ENCODE assay signal across 23 cellular contexts in genomic region chr5:110335361-110336046, GRCh38.
A peak's percentile ranks its signal among the peaks of the same experiment; 100 is the strongest.
DNase-seq lines count a peak whose midpoint lies in the region; ATAC-seq and TF ChIP-seq lines count a peak whose summit lies in the region.
"Had no signal": no experiment of that assay in that cellular context is flagged by ENCODE, and none has a peak within 500 bp of the region (broad histone marks: within the 10 kb centered on the region; RNA-seq: fewer than 3 reads in every experiment).

No MANE protein-coding gene starts in this region.

- no peaks in the 10 kb centered on the region for H3K27me3 Mint-ChIP-seq in activated T-cell treated with anti-CD3 and anti-CD28 coated beads, Interleukin-2, amount 50 U/mL, for 72 hours (ENCODE audit: low read depth)
- no peaks in the 10 kb centered on the region; the same call in 1 of the 2 replicates for H3K27me3 Mint-ChIP-seq in HFFc6 (ENCODE audit: insufficient read depth)
- H3K27me3 Mint-ChIP-seq: activated CD4-positive, alpha-beta memory T cell treated with anti-CD3 and anti-CD28 coated beads, Interleukin-2, amount 10 ng/mL, durations not matched to agents 7 days and 5 days; activated naive CD8-positive, alpha-beta T cell treated with anti-CD3 and anti-CD28 coated beads, Interleukin-2, amount 50 U/mL, for 24 hours had no signal

- H3K36me3 Mint-ChIP-seq in activated T-cell treated with anti-CD3 and anti-CD28 coated beads, Interleukin-2, amount 50 U/mL, for 72 hours (ENCODE audit: insufficient read depth in 2 of 2), result no peaks in the 10 kb centered on the region
- no peaks in the 10 kb centered on the region for H3K36me3 Mint-ChIP-seq in HFFc6 (ENCODE audit: low read depth)

- ATAC-seq in activated T-cell treated with anti-CD3 and anti-CD28 coated beads, Interleukin-2, amount 50 U/mL, for 72 hours (replicated peaks in 1 of 2), result no peak
- no peak for ATAC-seq in GM21360 (IDR thresholded peaks at IDR 0.05; ENCODE audit: unreplicated experiment)
- ATAC-seq: activated naive CD8-positive, alpha-beta T cell treated with anti-CD3 and anti-CD28 coated beads, Interleukin-2, amount 50 U/mL, for 24 hours had no signal

- H3K36me3 ChIP-seq in WERI-Rb-1, result no peaks in the 10 kb centered on the region
- H3K36me3 ChIP-seq: BLaER1 treated with 17β-estradiol and CSF1 and Interleukin-3, amounts not matched to agents 10 nM and 100 nM; ovary; spleen had no signal

- H3K27me3 ChIP-seq in WERI-Rb-1 (ENCODE audit: insufficient read depth, low read depth, severe bottlenecking), result no peaks in the 10 kb centered on the region
- H3K27me3 ChIP-seq: BLaER1 treated with 17β-estradiol and CSF1 and Interleukin-3, amounts not matched to agents 10 nM and 100 nM; ovary; spleen had no signal

- TF ChIP-seq CTCF in WERI-Rb-1 (IDR thresholded peaks at IDR 0.05; ENCODE audit: low read depth, low read length) (no peak), fibroblast of pulmonary artery (IDR thresholded peaks at IDR 0.05; ENCODE audit: low read length, missing control alignments) (no peak), HFFc6 (IDR thresholded peaks at IDR 0.05) (no peak)

- no peaks in the 10 kb centered on the region for H3K9me3 ChIP-seq in WERI-Rb-1 (ENCODE audit: severe bottlenecking)
- H3K9me3 ChIP-seq: BLaER1 treated with 17β-estradiol and CSF1 and Interleukin-3, amounts not matched to agents 10 nM and 100 nM; ovary; spleen had no signal

- H3K4me1 Mint-ChIP-seq in activated T-cell treated with anti-CD3 and anti-CD28 coated beads, Interleukin-2, amount 50 U/mL, for 72 hours (ENCODE audit: low read depth), result no peaks in the 10 kb centered on the region
- H3K4me1 Mint-ChIP-seq in HFFc6 (ENCODE audit: low read depth), result no peaks in the 10 kb centered on the region
- H3K4me1 Mint-ChIP-seq: activated CD4-positive, alpha-beta memory T cell treated with anti-CD3 and anti-CD28 coated beads, Interleukin-2, amount 10 ng/mL, durations not matched to agents 7 days and 5 days; activated naive CD8-positive, alpha-beta T cell treated with anti-CD3 and anti-CD28 coated beads, Interleukin-2, amount 50 U/mL, for 24 hours had no signal

- no peak overlapping the region for H3K27ac ChIP-seq in WERI-Rb-1
- H3K27ac ChIP-seq: BLaER1 treated with 17β-estradiol and CSF1 and Interleukin-3, amounts not matched to agents 10 nM and 100 nM; ovary; PC-9; spleen; VCaP had no signal

- no peaks in the 10 kb centered on the region for H3K9me3 Mint-ChIP-seq in activated T-cell treated with anti-CD3 and anti-CD28 coated beads, Interleukin-2, amount 50 U/mL, for 72 hours
- peaks cover 49% of the 10 kb centered on the region for H3K9me3 Mint-ChIP-seq in HFFc6
- H3K9me3 Mint-ChIP-seq: activated CD4-positive, alpha-beta memory T cell treated with anti-CD3 and anti-CD28 coated beads, Interleukin-2, amount 10 ng/mL, durations not matched to agents 7 days and 5 days; activated naive CD8-positive, alpha-beta T cell treated with anti-CD3 and anti-CD28 coated beads, Interleukin-2, amount 50 U/mL, for 24 hours; activated T-helper 1 cell treated with anti-CD3 and anti-CD28 coated beads, Interleukin-12 subunit alpha, Interleukin-12 subunit beta, Interleukin-2, Interleukin-4 antibody, amounts not matched to agents 30 ng/mL and 10 ng/mL and 1 ng/mL, durations not matched to agents 14 hours and 24 hours and 36 hours had no signal

- no peak overlapping the region for H3K4me3 Mint-ChIP-seq in activated T-cell treated with anti-CD3 and anti-CD28 coated beads, Interleukin-2, amount 50 U/mL, for 72 hours
- H3K4me3 Mint-ChIP-seq in HFFc6, result no peak overlapping the region
- H3K4me3 Mint-ChIP-seq: activated CD4-positive, alpha-beta memory T cell treated with anti-CD3 and anti-CD28 coated beads, Interleukin-2, amount 10 ng/mL, durations not matched to agents 7 days and 5 days; activated naive CD8-positive, alpha-beta T cell treated with anti-CD3 and anti-CD28 coated beads, Interleukin-2, amount 50 U/mL, for 24 hours; activated T-helper 1 cell treated with anti-CD3 and anti-CD28 coated beads, Interleukin-12 subunit alpha, Interleukin-12 subunit beta, Interleukin-2, Interleukin-4 antibody, amounts not matched to agents 30 ng/mL and 10 ng/mL and 1 ng/mL, durations not matched to agents 14 hours and 24 hours and 36 hours had no signal

- H3K27ac Mint-ChIP-seq in activated T-cell treated with anti-CD3 and anti-CD28 coated beads, Interleukin-2, amount 50 U/mL, for 72 hours, result no peak overlapping the region
- no peak overlapping the region for H3K27ac Mint-ChIP-seq in HFFc6
- H3K27ac Mint-ChIP-seq: activated CD4-positive, alpha-beta memory T cell treated with anti-CD3 and anti-CD28 coated beads, Interleukin-2, amount 10 ng/mL, durations not matched to agents 7 days and 5 days; activated naive CD8-positive, alpha-beta T cell treated with anti-CD3 and anti-CD28 coated beads, Interleukin-2, amount 50 U/mL, for 24 hours; activated T-helper 1 cell treated with anti-CD3 and anti-CD28 coated beads, Interleukin-12 subunit alpha, Interleukin-12 subunit beta, Interleukin-2, Interleukin-4 antibody, amounts not matched to agents 30 ng/mL and 10 ng/mL and 1 ng/mL, durations not matched to agents 14 hours and 24 hours and 36 hours had no signal

- DNase-seq in EL (peak; percentile 57), WERI-Rb-1 (peak; percentile 11), fibroblast of pulmonary artery (ENCODE audit: low read depth) (peak; percentile 47), retina (peak; percentile 9), HFFc6 (no peak), KG1 (lab: John Stamatoyannopoulos, UW) (no peak)
- DNase-seq in activated T-cell treated with anti-CD3 and anti-CD28 coated beads, Interleukin-2, amount 50 U/mL, for 72 hours, result no peak
- DNase-seq: activated CD4-positive, alpha-beta memory T cell treated with anti-CD3 and anti-CD28 coated beads, Interleukin-2, amount 10 ng/mL, durations not matched to agents 7 days and 5 days; activated naive CD8-positive, alpha-beta T cell treated with anti-CD3 and anti-CD28 coated beads, Interleukin-2, amount 50 U/mL, for 24 hours; DMS153; head of caudate nucleus; kidney; midbrain; NCI-H187; NCI-H524; ovary; PC-9; spleen; stimulated activated naive CD4-positive, alpha-beta T cell treated with Interleukin-2 at 50 U/mL for 16 hours had no signal

- no peak overlapping the region for H3K4me3 ChIP-seq in WERI-Rb-1 (ENCODE audit: low read depth, low read length)
- no peak overlapping the region for H3K4me3 ChIP-seq in fibroblast of pulmonary artery (replicated peaks; ENCODE audit: low read depth, low read length)
- H3K4me3 ChIP-seq: BLaER1 treated with 17β-estradiol and CSF1 and Interleukin-3, amounts not matched to agents 10 nM and 100 nM; ovary; PC-9; spleen had no signal

Comparison
In these comparisons a context has a peak if more than half of its experiments do, and no peak if none do; other contexts are left out.
1. DNase-seq: peak in EL (single experiment), WERI-Rb-1 (single experiment), fibroblast of pulmonary artery (single experiment) and retina (single experiment); none in activated T-cell treated with anti-CD3 and anti-CD28 coated beads, Interleukin-2, amount 50 U/mL, for 72 hours (0 of 2), HFFc6 (single experiment) and KG1 (single experiment).